ENCODE assay signal across 24 cellular contexts in genomic region chr20:47867831-47868230, GRCh38.
"Had no signal": no experiment of that assay in that cellular context is flagged by ENCODE, and none has a peak within 500 bp of the region (broad histone marks: within the 10 kb centered on the region; RNA-seq: fewer than 3 reads in every experiment).

No MANE protein-coding gene starts in this region.

- H3K4me3 ChIP-seq: colonic mucosa, esophagus muscularis mucosa, gastroesophageal sphincter, heart right ventricle, left ventricle myocardium inferior, lower lobe of right lung had no signal

- FAIRE-seq: endometrium, frontal cortex, kidney had no signal

- ATAC-seq: effector memory CD8-positive, alpha-beta T cell; foreskin keratinocyte; gastroesophageal sphincter; heart right ventricle; left colon; left lobe of liver; lower lobe of right lung had no signal

- H3K36me3 ChIP-seq: colonic mucosa, esophagus muscularis mucosa, gastroesophageal sphincter, heart right ventricle, left ventricle myocardium inferior, lower lobe of right lung had no signal

- DNase-seq: cerebellar nuclear complex; colonic mucosa; cortex of kidney; effector CD8-positive, alpha-beta T cell; effector memory CD8-positive, alpha-beta T cell; endodermal cell; foreskin keratinocyte; heart right ventricle; hippocampal formation; immature natural killer cell; islet precursor cell; kidney; kidney glomerular epithelial cell; left colon; left ventricle myocardium inferior; lower lobe of right lung; mesendoderm; midbrain had no signal

- H3K4me1 ChIP-seq: colonic mucosa, esophagus muscularis mucosa, foreskin keratinocyte, gastroesophageal sphincter, heart right ventricle, left ventricle myocardium inferior, lower lobe of right lung had no signal

- H3K9me3 ChIP-seq: colonic mucosa, lower lobe of right lung had no signal

- H3K27me3 ChIP-seq: colonic mucosa, esophagus muscularis mucosa, foreskin keratinocyte, gastroesophageal sphincter had no signal

- H3K27ac ChIP-seq: colonic mucosa, epithelial cell of prostate, esophagus muscularis mucosa, foreskin keratinocyte, gastroesophageal sphincter, heart right ventricle, left ventricle myocardium inferior, lower lobe of right lung had no signal
